ENCODE assay signal across 10 cellular contexts in genomic region chr3:120763601-120764000, GRCh38.
DNase-seq lines count a peak whose midpoint lies in the region; ATAC-seq and TF ChIP-seq lines count a peak whose summit lies in the region.
"Had no signal": no experiment of that assay in that cellular context is flagged by ENCODE, and none has a peak within 500 bp of the region (broad histone marks: within the 10 kb centered on the region; RNA-seq: fewer than 3 reads in every experiment).

No MANE protein-coding gene starts in this region.

- no peaks in the 10 kb centered on the region for H3K9me3 ChIP-seq in SK-N-MC (ENCODE audit: low read depth, low read length)

- peak overlapping the region; percentile 22; the same call in 1 of the 2 replicates for H3K27ac ChIP-seq in SK-N-MC

- in situ Hi-C loops in GM13976 (cut with MboI; ENCODE audit: low sequenced_read_pairs, unreplicated experiment) = no loop called here

- H3K4me3 ChIP-seq in SK-N-MC = no peak overlapping the region

- DNase-seq in GM13976 (ENCODE audit: low spot score) (peak; percentile 34), SK-N-MC (ENCODE audit: low read depth, low spot score) (no peak), NCI-H774 (lab: John Stamatoyannopoulos, UW) (no peak), GM19238 (ENCODE audit: insufficient read length, low spot score) (no peak), 8988T (no peak)
- DNase-seq: activated naive CD4-positive, alpha-beta T cell treated with anti-CD3 and anti-CD28 coated beads for 36 hours; occipital lobe had no signal

- no peak for TF ChIP-seq CTCF in GM13976 (IDR thresholded peaks at IDR 0.05; ENCODE audit: borderline replicate concordance, control extremely low read depth, extremely low read depth, insufficient read depth, missing control alignments)

- H3K36me3 ChIP-seq in SK-N-MC (ENCODE audit: insufficient read depth, low read length) = no peaks in the 10 kb centered on the region

- H3K9ac ChIP-seq in SK-N-MC (ENCODE audit: insufficient read length) = no peak overlapping the region

- peak; percentile 84 for ATAC-seq in GM21360 (IDR thresholded peaks at IDR 0.05; ENCODE audit: unreplicated experiment)
- ATAC-seq in HG02981 (IDR thresholded peaks at IDR 0.05; ENCODE audit: unreplicated experiment) = peak; percentile 85
- no peak for ATAC-seq in HG02840 (IDR thresholded peaks at IDR 0.05; ENCODE audit: low FRiP score, unreplicated experiment)
